Comparison of ENCODE assay signal across 9 cellular contexts in genomic region chr12:57888407-57889157, GRCh38. TPM values are rescaled to one million over a fixed set of nuclear protein-coding genes. Genes with fewer than 3 reads are reported as not detected.
A peak's percentile ranks its signal among the peaks of the same experiment; 100 is the strongest.
DNase-seq lines count a peak whose midpoint lies in the region; ATAC-seq, FAIRE-seq and TF ChIP-seq lines count a peak whose summit lies in the region.
"Had no signal": no experiment of that assay in that cellular context is flagged by ENCODE, and none has a peak within 500 bp of the region (broad histone marks: within the 10 kb centered on the region; RNA-seq: fewer than 3 reads in every experiment).

No MANE protein-coding gene starts in this region.

- intact Hi-C loops in GM12878 (cut with micrococcal nuclease; ENCODE audit: unreplicated experiment) = no loop called here
- intact Hi-C loops in kidney (cut with DNase I) = no loop called here

- SMC1A ChIA-PET in GM12878 (lab: Charles Lee; ENCODE audit: uncharacterized antibody, unreplicated experiment) = interaction anchor here (0.8 kb wide), 1 partner anchor 46 kb away, joined by 4 read pairs; no protein-coding TSS in a partner anchor

- no peak overlapping the region for H2AFZ ChIP-seq in GM12878 (ENCODE audit: control insufficient read depth, low read depth, low read length)

- H3K4me2 ChIP-seq in GM12878 (ENCODE audit: control insufficient read depth, insufficient read depth) = no peak overlapping the region

- DNase-seq in activated T-cell treated with anti-CD3 and anti-CD28 coated beads, Interleukin-2, amount 50 U/mL, for 1 hour = peak; percentile 29
- DNase-seq in activated T-cell treated with anti-CD3 and anti-CD28 coated beads for 4 hours (no peak), NCI-H69 (lab: John Stamatoyannopoulos, UW) (peak; percentile 95), GM12878 (ENCODE audit: low read depth, low spot score) (no peak), kidney (peak; percentile 84), SIG-M5 (lab: John Stamatoyannopoulos, UW) (no peak)

- no peaks in the 10 kb centered on the region for H3K79me2 ChIP-seq in GM12878 (ENCODE audit: control insufficient read depth, insufficient read depth, low read length)

- CTCF ChIA-PET in GM12878 (lab: Yijun Ruan, JAX) = interaction anchor here (0.7 to 1.2 kb wide), 2 partner anchors 8 to 59 kb away, joined by 3 to 4 read pairs; no protein-coding TSS in a partner anchor

- FAIRE-seq in GM12878 (lab: Jason Lieb, UNC) = peak; percentile 35
- no peak for FAIRE-seq in kidney (lab: Jason Lieb, UNC)

- TF ChIP-seq CTCF in GM12878 (IDR thresholded peaks at IDR 0.05 in 2 of 3, conservative IDR thresholded peaks at IDR 0.05 in 1 of 3; ENCODE audit: control insufficient read depth in 2 of 3, extremely low read depth in 1 of 3, insufficient read depth in 1 of 3, low read depth in 3 of 3, low read length in 3 of 3) = no peak
- TF ChIP-seq CTCF in kidney (IDR thresholded peaks at IDR 0.05; ENCODE audit: borderline replicate concordance, extremely low read depth, insufficient read depth) = no peak

- in situ Hi-C loops in GM12878 (cut with MboI) = no loop called here

- H3K27me3 ChIP-seq in GM12878 (replicated peaks in 1 of 2; ENCODE audit: control insufficient read depth in 2 of 2, insufficient read depth in 2 of 2, low read length in 1 of 2) (no peaks in the 10 kb centered on the region; a peak in 2 of 4 replicates), stomach smooth muscle (ENCODE audit: control insufficient read depth in 1 of 2, insufficient read depth in 2 of 2, low read length in 2 of 2) (no peaks in the 10 kb centered on the region)

- H3K9ac ChIP-seq in GM12878 (ENCODE audit: control insufficient read depth, insufficient read depth, low read length) (no peak overlapping the region), kidney (ENCODE audit: low read length in 2 of 2) (peak overlapping the region in 1 of 2 donors; percentile 34), stomach smooth muscle (ENCODE audit: low read length in 2 of 2) (peak overlapping the region; percentile 18 to 66)

- H4K20me1 ChIP-seq in GM12878 (ENCODE audit: control insufficient read depth, insufficient read depth) = no peaks in the 10 kb centered on the region

- no peak for TF ChIP-seq RAD21 in GM12878 (IDR thresholded peaks at IDR 0.05; ENCODE audit: insufficient read depth, low read depth, low read length)

- H3K27ac ChIP-seq in GM12878 (ENCODE audit: control insufficient read depth, insufficient read depth) (no peak overlapping the region), kidney (ENCODE audit: low read depth in 2 of 2, low read length in 2 of 2) (peak overlapping the region; percentile 29 to 81), stomach smooth muscle (ENCODE audit: low read length) (peak overlapping the region; percentile 86)
- H3K27ac ChIP-seq: C4-2B had no signal

- WGBS in GM12878 (ENCODE audit: insufficient coverage, insufficient replicate concordance, low lambda C conversion rate, missing lambda C conversion rate) = 39% methylated on average over 15 of the region's 15 CpGs

- no peak overlapping the region for H3K4me3 ChIP-seq in GM12878
- H3K4me3 ChIP-seq in kidney (ENCODE audit: low read length in 2 of 2) = no peak overlapping the region
- H3K4me3 ChIP-seq in stomach smooth muscle (ENCODE audit: low read length in 2 of 2) = peak overlapping the region; percentile 51 to 62

- BruUV-seq in GM12878 (replicated peaks; lab: Mats Ljungman, UMichigan) = no TSS peak

- POLR2A ChIA-PET in GM12878 (lab: Charles Lee) = interaction anchor here (1.4 kb wide), 1 partner anchor 23 kb away, joined by 4 read pairs; no protein-coding TSS in a partner anchor

- TF ChIP-seq EP300 in GM12878 (IDR thresholded peaks at IDR 0.05; ENCODE audit: borderline replicate concordance in 1 of 2, control insufficient read depth in 1 of 2, low read depth in 2 of 2, low read length in 2 of 2) = no peak

- no peaks in the 10 kb centered on the region; the same call in 2 of the 3 replicates for H3K9me3 ChIP-seq in GM12878 (replicated peaks; ENCODE audit: control insufficient read depth, insufficient read depth, low read length)
- no peaks in the 10 kb centered on the region for H3K9me3 ChIP-seq in kidney (ENCODE audit: control insufficient read depth in 1 of 2, low read length in 2 of 2)
- H3K9me3 ChIP-seq in stomach smooth muscle (ENCODE audit: control insufficient read depth in 2 of 2, low read length in 2 of 2) = no peaks in the 10 kb centered on the region

- 0 out of 2 replicates have a peak, but pooled peaks cover 5% of the 10 kb centered on the region for H3K4me1 ChIP-seq in GM12878 (ENCODE audit: control insufficient read depth, insufficient read depth, low read length)
- peaks cover 19 to 21% of the 10 kb centered on the region in 2 donors for H3K4me1 ChIP-seq in kidney (ENCODE audit: control insufficient read depth in 1 of 2, insufficient read depth in 1 of 2, low read depth in 1 of 2, low read length in 2 of 2)
- peaks cover 48% of the 10 kb centered on the region for H3K4me1 ChIP-seq in stomach smooth muscle (ENCODE audit: control insufficient read depth, insufficient read depth, low read length)

- H3K36me3 ChIP-seq in GM12878 (ENCODE audit: control insufficient read depth in 2 of 2, insufficient read depth in 2 of 2, low read length in 1 of 2) (no peaks in the 10 kb centered on the region), kidney (ENCODE audit: control insufficient read depth in 1 of 2, insufficient read depth in 2 of 2, low read length in 2 of 2) (no peaks in the 10 kb centered on the region), stomach smooth muscle (ENCODE audit: control insufficient read depth in 2 of 2, insufficient read depth in 2 of 2, low read length in 2 of 2) (no peaks in the 10 kb centered on the region)

- no peak for TF ChIP-seq POLR2A in GM12878 (IDR thresholded peaks at IDR 0.05; ENCODE audit: low read depth, low read length)

- peak; percentile 54 for ATAC-seq in GM12878
- ATAC-seq in GM21515 (IDR thresholded peaks at IDR 0.05; ENCODE audit: unreplicated experiment) = no peak

- RAD21 ChIA-PET in GM12878 (lab: Charles Lee; ENCODE audit: unreplicated experiment) = interaction anchor here (1.3 kb wide), 1 partner anchor 10 kb away, joined by 4 read pairs; no protein-coding TSS in a partner anchor

TF ChIP-seq in GM12878, 131 proteins besides CTCF, POLR2A, EP300 and RAD21 (continues in another document):
- TF ChIP-seq CBFB (IDR thresholded peaks at IDR 0.05; ENCODE audit: low read depth) (no peak), NR2F1 (conservative IDR thresholded peaks at IDR 0.05) (no peak)

RNA-seq across cellular contexts. Expression of gene CTDSP2, which starts 42.1 kb away (rescaled TPM):
- total RNA-seq in GM12878 (2013; cell fraction: nucleolus; rRNA removed) = 60.6 and 61.3 TPM in 2 replicates
- total RNA-seq in GM12878 (2014; rRNA removed) (65.8 and 73.1 TPM in 2 replicates), GM12878 (2014; rRNA removed; fragmentation: Illumina TruSeq; extraction: Trizol) (42.5 and 44.9 TPM in 2 replicates), GM12878 (2021) (98.2 and 99.5 TPM in 2 replicates), kidney (198 TPM)
- 43.7 TPM for polyA plus RNA-seq in GM12878 (2011; ENCODE audit: low read depth)
- polyA plus RNA-seq in GM12878 (2011; rRNA removed) (55.8 and 82.2 TPM in 2 replicates), GM12878 (2014; fragmentation: Illumina TruSeq; extraction: Trizol) (60.8 and 79.9 TPM in 2 replicates), GM12878 (2014; fragmentation: Nextera tagmentation; extraction: Ambion mirVana) (10 to 100 TPM; 17.3 to 19.0 TPM), GM12878 (2014; rRNA removed) (72.6 and 76.7 TPM in 2 replicates), GM12878 (2016; fragmentation: Nextera tagmentation; extraction: Ambion mirVana) (10 to 100 TPM; 33.0 to 40.7 TPM), kidney (ENCODE audit: insufficient read depth, low read depth, low replicate concordance) (46.0 TPM)
- 107 and 130 TPM in 2 replicates for polyA plus RNA-seq in GM12878 (2011; cell fraction: cytosol; rRNA removed)
- 96.3 and 105 TPM in 2 replicates for polyA plus RNA-seq in GM12878 (2011; cell fraction: nucleus; rRNA removed)
- polyA plus RNA-seq in GM12878 (2012) = 55.5 and 61.5 TPM in 2 replicates
- polyA minus RNA-seq in GM12878 (2011; rRNA and poly(A)+ RNA removed) = 87.3 and 116 TPM in 2 replicates
- 35.7 and 38.5 TPM in 2 replicates for polyA minus RNA-seq in GM12878 (2011; cell fraction: cytosol; rRNA and poly(A)+ RNA removed)
- 43.9 and 46.0 TPM in 2 replicates for polyA minus RNA-seq in GM12878 (2011; cell fraction: nucleus; rRNA and poly(A)+ RNA removed)

RNA-seq across cellular contexts. Expression of gene ATP23, which starts 52.8 kb away (rescaled TPM):
- 4.7 and 5.1 TPM in 2 replicates for total RNA-seq in GM12878 (2013; cell fraction: nucleolus; rRNA removed)
- total RNA-seq in GM12878 (2014; rRNA removed) (20.3 and 24.3 TPM in 2 replicates), GM12878 (2014; rRNA removed; fragmentation: Illumina TruSeq; extraction: Trizol) (11.6 and 12.0 TPM in 2 replicates), GM12878 (2021) (8.7 and 9.6 TPM in 2 replicates), kidney (3.7 TPM)
- polyA plus RNA-seq in GM12878 (2011; ENCODE audit: low read depth) = 6.3 TPM
- polyA plus RNA-seq in GM12878 (2011; rRNA removed) (28.1 and 34.9 TPM in 2 replicates), GM12878 (2014; fragmentation: Illumina TruSeq; extraction: Trizol) (12.8 and 15.5 TPM in 2 replicates), GM12878 (2014; fragmentation: Nextera tagmentation; extraction: Ambion mirVana) (1 to 10 TPM; 1.6 to 7.7 TPM), GM12878 (2014; rRNA removed) (17.8 and 20.5 TPM in 2 replicates), GM12878 (2016; fragmentation: Nextera tagmentation; extraction: Ambion mirVana) (10 to 100 TPM; 17.5 to 18.8 TPM), kidney (ENCODE audit: insufficient read depth, low read depth, low replicate concordance) (13.1 TPM)
- 20.5 and 20.8 TPM in 2 replicates for polyA plus RNA-seq in GM12878 (2011; cell fraction: cytosol; rRNA removed)
- polyA plus RNA-seq in GM12878 (2011; cell fraction: nucleus; rRNA removed) = 8.0 and 8.9 TPM in 2 replicates
- 8.8 and 13.4 TPM in 2 replicates for polyA plus RNA-seq in GM12878 (2012)
- polyA minus RNA-seq in GM12878 (2011; rRNA and poly(A)+ RNA removed) = 7.7 and 13.5 TPM in 2 replicates
- polyA minus RNA-seq in GM12878 (2011; cell fraction: cytosol; rRNA and poly(A)+ RNA removed) = 2.9 and 3.3 TPM in 2 replicates
- 3.9 and 5.7 TPM in 2 replicates for polyA minus RNA-seq in GM12878 (2011; cell fraction: nucleus; rRNA and poly(A)+ RNA removed)

Comparison
In these comparisons a context has a peak if more than half of its experiments do, and no peak if none do; other contexts are left out.
1. DNase-seq: peak in activated T-cell treated with anti-CD3 and anti-CD28 coated beads, Interleukin-2, amount 50 U/mL, for 1 hour (single experiment), NCI-H69 (single experiment) and kidney (single experiment); none in activated T-cell treated with anti-CD3 and anti-CD28 coated beads for 4 hours (single experiment), GM12878 (single experiment) and SIG-M5 (single experiment).
2. H3K4me3 ChIP-seq: peak in stomach smooth muscle (2 of 2); none in GM12878 (single experiment) and kidney (0 of 2).